In the genomic region with DNA sequence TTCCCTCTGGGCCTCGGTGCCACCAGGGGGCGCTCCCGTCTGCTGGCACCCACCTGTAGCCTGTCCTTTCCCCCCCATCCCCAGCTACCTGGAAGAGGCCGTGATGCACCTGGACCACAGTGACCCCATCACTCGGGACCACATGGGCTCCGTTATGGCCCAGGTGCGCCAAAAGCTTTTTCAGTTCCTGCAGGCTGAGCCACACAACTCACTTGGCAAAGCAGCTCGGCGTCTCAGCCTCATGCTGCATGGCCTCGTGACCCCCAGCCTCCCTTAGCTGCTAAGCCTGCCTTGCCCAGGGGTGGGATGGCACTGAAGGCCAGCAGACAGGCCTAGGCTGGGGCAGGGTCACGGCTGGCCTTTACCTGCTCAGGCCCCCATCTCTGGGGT, we compare ENCODE assay signal across 1 cellular context.
TF ChIP-seq lines count a peak whose summit lies in the region.

No MANE protein-coding gene starts in this region.

TF ChIP-seq in K562, 482 proteins besides CTCF, POLR2A, EP300 and RAD21 (continued from another document):
- TF ChIP-seq, protein P1, sequence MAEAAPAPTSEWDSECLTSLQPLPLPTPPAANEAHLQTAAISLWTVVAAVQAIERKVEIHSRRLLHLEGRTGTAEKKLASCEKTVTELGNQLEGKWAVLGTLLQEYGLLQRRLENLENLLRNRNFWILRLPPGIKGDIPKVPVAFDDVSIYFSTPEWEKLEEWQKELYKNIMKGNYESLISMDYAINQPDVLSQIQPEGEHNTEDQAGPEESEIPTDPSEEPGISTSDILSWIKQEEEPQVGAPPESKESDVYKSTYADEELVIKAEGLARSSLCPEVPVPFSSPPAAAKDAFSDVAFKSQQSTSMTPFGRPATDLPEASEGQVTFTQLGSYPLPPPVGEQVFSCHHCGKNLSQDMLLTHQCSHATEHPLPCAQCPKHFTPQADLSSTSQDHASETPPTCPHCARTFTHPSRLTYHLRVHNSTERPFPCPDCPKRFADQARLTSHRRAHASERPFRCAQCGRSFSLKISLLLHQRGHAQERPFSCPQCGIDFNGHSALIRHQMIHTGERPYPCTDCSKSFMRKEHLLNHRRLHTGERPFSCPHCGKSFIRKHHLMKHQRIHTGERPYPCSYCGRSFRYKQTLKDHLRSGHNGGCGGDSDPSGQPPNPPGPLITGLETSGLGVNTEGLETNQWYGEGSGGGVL (CRISPR knock-in tag; IDR thresholded peaks at IDR 0.05), result no peak
- TF ChIP-seq ARID2 (IDR thresholded peaks at IDR 0.05), result peak; percentile 56; the same call in 1 of the 2 replicates
- peak; percentile 38; the same call in 1 of the 2 replicates for TF ChIP-seq CC2D1A (IDR thresholded peaks at IDR 0.05)
- no peak for TF ChIP-seq ZNF184 (CRISPR knock-in tag; IDR thresholded peaks at IDR 0.05)
- TF ChIP-seq SREBF1 (IDR thresholded peaks at IDR 0.05; ENCODE audit: borderline replicate concordance, low read depth, low read length), result no peak
- TF ChIP-seq ZNF445 (CRISPR knock-in tag; IDR thresholded peaks at IDR 0.05; ENCODE audit: low read depth), result no peak
TF ChIP-seq in K562: peak in this region for 12.
